Comparison of ENCODE assay signal across 8 cellular contexts in genomic region chr9:125631391-125632085, GRCh38.
A peak's percentile ranks its signal among the peaks of the same experiment; 100 is the strongest.
DNase-seq lines count a peak whose midpoint lies in the region; ATAC-seq and FAIRE-seq lines count a peak whose summit lies in the region.

No MANE protein-coding gene starts in this region.

- DNase-seq in NCI-H1436 (lab: John Stamatoyannopoulos, UW) (peak; percentile 25), NCI-H1436 treated with DMSO at 0.1 percent for 48 hours (lab: John Stamatoyannopoulos, UW) (no peak), RCC 7860 (ENCODE audit: low spot score) (peak; percentile 44), cerebellum (ENCODE audit: low spot score) (peak; percentile 30), lung microvascular endothelial cell (ENCODE audit: low read depth in 2 of 2) (peak; percentile 72 to 77), NCI-H524 treated with DMSO at 0.1 percent for 48 hours (lab: John Stamatoyannopoulos, UW) (no peak)

- FAIRE-seq in RCC 7860 (lab: Jason Lieb, UNC): no peak

- ATAC-seq in HG02973 (IDR thresholded peaks at IDR 0.05; ENCODE audit: unreplicated experiment): peak; percentile 26
- ATAC-seq in HG02610 (IDR thresholded peaks at IDR 0.05; ENCODE audit: unreplicated experiment): no peak

Comparison
In these comparisons a context has a peak if more than half of its experiments do, and no peak if none do; other contexts are left out.
1. DNase-seq: peak in NCI-H1436 (single experiment), RCC 7860 (single experiment), cerebellum (single experiment) and lung microvascular endothelial cell (2 of 2); none in NCI-H1436 treated with DMSO at 0.1 percent for 48 hours (single experiment) and NCI-H524 treated with DMSO at 0.1 percent for 48 hours (single experiment).